ENCODE assay signal across 1 cellular context in the genomic region with DNA sequence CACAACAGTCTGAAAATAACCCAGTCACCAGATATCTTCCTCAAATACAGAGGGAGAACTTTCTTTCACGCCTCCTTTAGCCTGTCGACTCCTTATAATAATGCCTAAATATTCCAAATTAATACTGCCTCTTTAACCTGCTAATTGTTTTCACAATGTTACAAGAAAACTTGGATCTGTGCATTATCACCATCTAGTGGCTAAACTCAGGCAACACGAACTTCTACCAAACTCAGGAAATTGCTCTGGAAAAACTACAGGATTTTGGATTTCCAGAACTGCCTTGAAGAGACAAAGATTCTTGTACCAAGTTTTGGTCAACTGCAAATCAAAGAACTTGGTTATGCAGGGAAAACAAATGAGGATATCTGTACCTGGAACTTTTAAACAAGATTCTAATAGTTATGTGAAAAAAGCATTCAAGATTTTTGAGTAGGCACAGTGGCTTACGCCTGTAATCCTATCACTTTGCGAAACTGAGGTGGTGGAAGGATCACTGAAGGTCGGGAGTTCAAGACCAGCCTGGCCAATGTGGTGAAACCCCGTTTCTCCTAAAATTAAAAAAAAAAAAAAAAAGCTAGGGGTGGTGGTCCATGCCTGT.
A peak's percentile ranks its signal among the peaks of the same experiment; 100 is the strongest.
TF ChIP-seq lines count a peak whose summit lies in the region.

No MANE protein-coding gene starts in this region.

TF ChIP-seq in HepG2, 621 proteins besides CTCF, POLR2A, EP300 and RAD21:
- TF ChIP-seq ATRX (CRISPR knock-in tag; IDR thresholded peaks at IDR 0.05; ENCODE audit: borderline replicate concordance) (no peak), ZNF160 (CRISPR knock-in tag; IDR thresholded peaks at IDR 0.05) (no peak), SMYD3 (CRISPR knock-in tag; IDR thresholded peaks at IDR 0.05) (no peak), JUN (CRISPR knock-in tag; IDR thresholded peaks at IDR 0.05) (no peak), STAG1 (CRISPR knock-in tag; IDR thresholded peaks at IDR 0.05) (peak; percentile 42)
- TF ChIP-seq, protein P1, sequence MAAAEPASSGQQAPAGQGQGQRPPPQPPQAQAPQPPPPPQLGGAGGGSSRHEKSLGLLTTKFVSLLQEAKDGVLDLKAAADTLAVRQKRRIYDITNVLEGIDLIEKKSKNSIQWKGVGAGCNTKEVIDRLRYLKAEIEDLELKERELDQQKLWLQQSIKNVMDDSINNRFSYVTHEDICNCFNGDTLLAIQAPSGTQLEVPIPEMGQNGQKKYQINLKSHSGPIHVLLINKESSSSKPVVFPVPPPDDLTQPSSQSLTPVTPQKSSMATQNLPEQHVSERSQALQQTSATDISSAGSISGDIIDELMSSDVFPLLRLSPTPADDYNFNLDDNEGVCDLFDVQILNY (CRISPR knock-in tag; conservative IDR thresholded peaks at IDR 0.05): no peak
- TF ChIP-seq, protein P2, sequence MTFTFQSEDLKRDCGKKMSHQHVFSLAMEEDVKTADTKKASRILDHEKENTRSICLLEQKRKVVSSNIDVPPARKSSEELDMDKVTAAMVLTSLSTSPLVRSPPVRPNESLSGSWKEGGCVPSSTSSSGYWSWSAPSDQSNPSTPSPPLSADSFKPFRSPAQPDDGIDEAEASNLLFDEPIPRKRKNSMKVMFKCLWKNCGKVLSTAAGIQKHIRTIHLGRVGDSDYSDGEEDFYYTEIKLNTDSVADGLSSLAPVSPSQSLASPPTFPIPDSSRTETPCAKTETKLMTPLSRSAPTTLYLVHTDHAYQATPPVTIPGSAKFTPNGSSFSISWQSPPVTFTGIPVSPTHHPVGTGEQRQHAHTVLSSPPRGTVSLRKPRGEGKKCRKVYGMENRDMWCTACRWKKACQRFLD (CRISPR knock-in tag; IDR thresholded peaks at IDR 0.05; ENCODE audit: borderline replicate concordance): no peak
TF ChIP-seq in HepG2: peak in this region for 1.
